In the genomic region with DNA sequence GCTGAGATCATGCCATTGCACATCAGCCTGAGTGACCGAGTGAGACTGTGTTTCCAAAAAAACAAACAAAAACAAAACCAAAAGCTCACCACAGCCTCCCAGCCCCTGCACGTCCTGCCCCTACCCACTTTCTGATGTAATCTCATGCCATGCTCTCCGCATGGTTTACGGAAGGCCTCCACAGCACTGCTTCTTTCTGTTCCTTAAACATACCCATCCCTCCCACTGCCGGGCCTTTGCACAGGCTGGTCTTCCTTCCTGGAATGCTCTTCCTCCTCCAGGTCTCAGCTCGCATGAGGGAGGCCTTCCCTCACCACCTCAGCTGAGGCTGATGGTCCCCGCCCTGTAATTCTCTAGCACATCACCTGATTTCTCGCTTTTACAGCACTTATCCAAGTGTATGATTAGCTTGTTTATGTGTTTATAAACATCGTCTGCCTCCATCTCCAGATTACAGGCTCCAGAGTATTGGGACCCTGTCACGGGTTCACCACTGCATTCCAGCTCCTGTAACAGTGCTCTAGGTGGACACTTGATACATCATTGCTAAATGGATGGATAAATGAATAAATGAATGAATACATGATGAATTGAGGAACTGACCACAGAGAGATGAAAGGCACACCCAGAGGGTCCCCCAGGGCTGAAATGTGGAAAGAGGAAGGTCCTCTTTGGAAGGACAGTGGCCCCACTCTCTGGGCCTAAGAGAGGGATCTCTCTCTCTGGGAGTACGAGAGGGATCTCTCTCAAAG, we compare ENCODE assay signal across 10 cellular contexts. TPM values are rescaled to one million over a fixed set of nuclear protein-coding genes. Genes with fewer than 3 reads are reported as not detected.
DNase-seq lines count a peak whose midpoint lies in the region; ATAC-seq and TF ChIP-seq lines count a peak whose summit lies in the region.
"Had no signal": no experiment of that assay in that cellular context is flagged by ENCODE, and none has a peak within 500 bp of the region (broad histone marks: within the 10 kb centered on the region; RNA-seq: fewer than 3 reads in every experiment).

No MANE protein-coding gene starts in this region.

- no peaks in the 10 kb centered on the region for H4K20me1 ChIP-seq in HCT116 (ENCODE audit: insufficient read depth)
- H4K20me1 ChIP-seq in fibroblast of lung (ENCODE audit: control insufficient read depth, extremely low read depth, insufficient read depth, low read length): no peaks in the 10 kb centered on the region
- no peaks in the 10 kb centered on the region for H4K20me1 ChIP-seq in MM.1S (ENCODE audit: insufficient read depth, low read length)

- H3K27me3 ChIP-seq in HCT116 (ENCODE audit: insufficient read depth, low read length) (no peaks in the 10 kb centered on the region), SJSA1 (replicated peaks) (no peaks in the 10 kb centered on the region), fibroblast of lung (ENCODE audit: control insufficient read depth, insufficient read depth, low read length) (no peaks in the 10 kb centered on the region), skeletal muscle satellite cell (ENCODE audit: control insufficient read depth, insufficient read depth, low read length) (no peaks in the 10 kb centered on the region), MM.1S (replicated peaks; ENCODE audit: insufficient read depth, low read length) (no peaks in the 10 kb centered on the region)

- CTCF ChIA-PET in HCT116 (lab: Charles Lee): interaction anchor here (1.1 to 2.6 kb wide), 5 partner anchors 8 to 137 kb away, joined by 3 to 21 read pairs (median 4); a partner anchor contains a TSS

- peak overlapping the region; percentile 73 for H3K4me2 ChIP-seq in HCT116 (ENCODE audit: low read length)
- H3K4me2 ChIP-seq in fibroblast of lung (ENCODE audit: extremely low read depth, insufficient read depth, low read length): no peak overlapping the region
- H3K4me2 ChIP-seq in skeletal muscle satellite cell (ENCODE audit: low read length): peak overlapping the region; percentile 61
- H3K4me2 ChIP-seq in MM.1S (ENCODE audit: low read depth, low read length): no peak overlapping the region

- TF ChIP-seq CTCF in HCT116 (IDR thresholded peaks at IDR 0.05 in 2 of 3, conservative IDR thresholded peaks at IDR 0.05 in 1 of 3; ENCODE audit: borderline replicate concordance in 1 of 3, insufficient read depth in 1 of 3, low read depth in 2 of 3, low read length in 2 of 3) (no peak), fibroblast of lung (conservative IDR thresholded peaks at IDR 0.05 in 1 of 2, IDR thresholded peaks at IDR 0.05 in 1 of 2; ENCODE audit: low read depth in 1 of 2, low read length in 2 of 2) (no peak), MM.1S (IDR thresholded peaks at IDR 0.05; ENCODE audit: low read length) (no peak)

- intact Hi-C loops in HCT116 (cut with micrococcal nuclease): loop anchor here (10.0 kb wide), 1 partner anchor 428 kb away; a partner anchor contains a TSS

- peak overlapping the region; percentile 71 for H3K27ac ChIP-seq in HCT116 (ENCODE audit: low read depth, low read length)
- peak overlapping the region; percentile 98 for H3K27ac ChIP-seq in SJSA1
- peak overlapping the region; percentile 55 for H3K27ac ChIP-seq in fibroblast of lung (ENCODE audit: insufficient read depth, low read length)
- no peak overlapping the region for H3K27ac ChIP-seq in MM.1S (ENCODE audit: low read length)

- H2AFZ ChIP-seq in HCT116 (ENCODE audit: low read depth, low read length, poor library complexity, severe bottlenecking) (no peak overlapping the region), fibroblast of lung (ENCODE audit: low read length) (no peak overlapping the region), MM.1S (ENCODE audit: low read length) (no peak overlapping the region)

- H3K9me3 ChIP-seq in HCT116 (ENCODE audit: control insufficient read depth in 1 of 2, insufficient read depth in 1 of 2, low read depth in 1 of 2, low read length in 2 of 2) (no peaks in the 10 kb centered on the region), SJSA1 (replicated peaks) (no peaks in the 10 kb centered on the region), fibroblast of lung (ENCODE audit: control insufficient read depth, insufficient read depth, low read depth, low read length) (no peaks in the 10 kb centered on the region), skeletal muscle satellite cell (replicated peaks; ENCODE audit: low read length) (no peaks in the 10 kb centered on the region), MM.1S (replicated peaks; ENCODE audit: insufficient read depth, low read length) (no peaks in the 10 kb centered on the region)

- BruUV-seq in HCT116 (replicated peaks; lab: Mats Ljungman, UMichigan): no TSS peak

- H3K79me2 ChIP-seq in HCT116 (ENCODE audit: insufficient read depth, low read length): no peaks in the 10 kb centered on the region
- H3K79me2 ChIP-seq in fibroblast of lung (ENCODE audit: control insufficient read depth, insufficient read depth, low read length): no peaks in the 10 kb centered on the region
- no peaks in the 10 kb centered on the region for H3K79me2 ChIP-seq in MM.1S (ENCODE audit: low read length)

- TF ChIP-seq RAD21 in HCT116 (IDR thresholded peaks at IDR 0.05; ENCODE audit: low read depth): no peak

- H3K4me3 ChIP-seq in HCT116 (replicated peaks in 1 of 2; ENCODE audit: low read depth in 1 of 2, low read length in 2 of 2) (peak overlapping the region in 1 of 2 experiments; percentile 45; a peak in 2 of 4 replicates), SJSA1 (no peak overlapping the region), fibroblast of lung (replicated peaks in 1 of 4; ENCODE audit: control extremely low read depth in 1 of 4, insufficient read depth in 1 of 4, low read depth in 3 of 4, low read length in 4 of 4) (no peak overlapping the region), skeletal muscle satellite cell (ENCODE audit: low read length) (no peak overlapping the region), MM.1S (ENCODE audit: low read length) (no peak overlapping the region)

- peaks cover 21 to 37% of the 10 kb centered on the region in 2 experiments for H3K4me1 ChIP-seq in HCT116 (ENCODE audit: control insufficient read depth in 1 of 2, insufficient read depth in 2 of 2, low read length in 2 of 2)
- H3K4me1 ChIP-seq in SJSA1 (replicated peaks): peaks cover 30% of the 10 kb centered on the region
- H3K4me1 ChIP-seq in fibroblast of lung (ENCODE audit: control insufficient read depth, extremely low read depth, insufficient read depth, low read length): peaks cover 13% of the 10 kb centered on the region
- H3K4me1 ChIP-seq in skeletal muscle satellite cell (ENCODE audit: control insufficient read depth, insufficient read depth, low read length): peaks cover 25% of the 10 kb centered on the region
- no peaks in the 10 kb centered on the region; the same call in 1 of the 2 replicates for H3K4me1 ChIP-seq in MM.1S (ENCODE audit: low read length)

- no peak for ATAC-seq in HCT116

- DNase-seq in HCT116 (ENCODE audit: low read depth, low spot score): no peak
- peak; percentile 78 to 81 for DNase-seq in SJSA1 (ENCODE audit: low read depth in 1 of 2, low spot score in 2 of 2)
- peak in 1 of 2 donors; percentile 42 for DNase-seq in fibroblast of lung (ENCODE audit: low read depth in 2 of 2)
- DNase-seq in activated CD8-positive, alpha-beta memory T cell treated with anti-CD3 and anti-CD28 coated beads for 24 hours: no peak
- DNase-seq in D341Med (ENCODE audit: low spot score): no peak
- DNase-seq in MM.1S: no peak
- no peak for DNase-seq in NAMALWA (ENCODE audit: low spot score)
- DNase-seq: activated CD4-positive, alpha-beta T cell treated with anti-CD3 and anti-CD28 coated beads, Interleukin-2, amount 10 ng/mL, durations not matched to agents 24 days and 14 days; endodermal cell had no signal

- no peaks in the 10 kb centered on the region for H3F3A ChIP-seq in MM.1S (ENCODE audit: insufficient read depth, low read length)

- TF ChIP-seq POLR2A in HCT116 (IDR thresholded peaks at IDR 0.05; ENCODE audit: borderline replicate concordance, extremely low read depth, insufficient read depth, insufficient read length): no peak

- no peaks in the 10 kb centered on the region for H3K9me2 ChIP-seq in HCT116 (ENCODE audit: insufficient read depth)
- no peaks in the 10 kb centered on the region for H3K9me2 ChIP-seq in MM.1S (replicated peaks; ENCODE audit: insufficient read depth, low read length)

- H3K36me3 ChIP-seq in HCT116 (ENCODE audit: control insufficient read depth in 1 of 2, insufficient read depth in 2 of 2, low read length in 2 of 2) (no peaks in the 10 kb centered on the region), SJSA1 (no peaks in the 10 kb centered on the region), fibroblast of lung (ENCODE audit: control insufficient read depth, insufficient read depth, low read length) (no peaks in the 10 kb centered on the region), skeletal muscle satellite cell (ENCODE audit: insufficient read depth, low read length) (no peaks in the 10 kb centered on the region), MM.1S (replicated peaks; ENCODE audit: insufficient read depth, low read length) (no peaks in the 10 kb centered on the region)

- RAD21 ChIA-PET in HCT116 (lab: Charles Lee; ENCODE audit: low non-redundant PET in 1 of 2, low total read pairs in 2 of 2, uncharacterized antibody in 2 of 2, unreplicated experiment in 2 of 2): interaction anchor here in 1 of 2 experiments (0.5 to 1.6 kb wide), 2 partner anchors 48 to 58 kb away, joined by 3 to 10 read pairs; a partner anchor contains a TSS

- POLR2A ChIA-PET in HCT116 (lab: Charles Lee): interaction anchor here (0.6 to 2.7 kb wide), 4 partner anchors 9 to 102 kb away, joined by 3 to 14 read pairs (median 6); a partner anchor contains a TSS

- peak overlapping the region; percentile 54 for H3K9ac ChIP-seq in HCT116 (ENCODE audit: low read length)
- no peak overlapping the region for H3K9ac ChIP-seq in fibroblast of lung (ENCODE audit: insufficient read depth, low read length)
- no peak overlapping the region for H3K9ac ChIP-seq in skeletal muscle satellite cell (ENCODE audit: low read depth, low read length)
- H3K9ac ChIP-seq in MM.1S (ENCODE audit: low read length): no peak overlapping the region

RNA-seq across cellular contexts. Expression of a gene that starts 22.1 kb away (rescaled TPM):
- total RNA-seq in HCT116 (2021; ENCODE audit: unreplicated experiment) (3.7 TPM), fibroblast of lung (37.5 and 44.6 TPM in 2 replicates)
- polyA plus RNA-seq in HCT116 (2012): 4.4 and 4.6 TPM in 2 replicates
- total RNA-seq in SJSA1 (2014; rRNA removed; shearing (Covaris generic)): 1.3 and 1.7 TPM in 2 replicates
- 11.9 and 12.3 TPM in 2 replicates for polyA plus RNA-seq in fibroblast of lung
- 11.5 and 14.6 TPM in 2 replicates for polyA plus RNA-seq in fibroblast of lung (2012)
- 6.3 and 7.0 TPM in 2 replicates for polyA minus RNA-seq in fibroblast of lung (ENCODE audit: low replicate concordance)
- total RNA-seq in skeletal muscle satellite cell (2012; rRNA removed): 2.0 and 2.2 TPM in 2 replicates

RNA-seq across cellular contexts. Expression of a gene that starts 32.8 kb away (rescaled TPM):
- total RNA-seq in HCT116 (2021; ENCODE audit: unreplicated experiment): 8.1 TPM
- 3.5 and 4.8 TPM in 2 replicates for polyA plus RNA-seq in HCT116 (2012)
- total RNA-seq in SJSA1 (2014; rRNA removed; shearing (Covaris generic)): 13.7 and 20.2 TPM in 2 replicates
- 31.5 and 32.6 TPM in 2 replicates for total RNA-seq in fibroblast of lung
- 10.7 and 11.9 TPM in 2 replicates for polyA plus RNA-seq in fibroblast of lung
- polyA plus RNA-seq in fibroblast of lung (2012): 8.1 and 8.7 TPM in 2 replicates
- 5.2 and 5.3 TPM in 2 replicates for polyA minus RNA-seq in fibroblast of lung (ENCODE audit: low replicate concordance)
- total RNA-seq in skeletal muscle satellite cell (2012; rRNA removed): 10.6 and 12.0 TPM in 2 replicates

RNA-seq across cellular contexts. Expression of a gene that starts 58.4 kb away (rescaled TPM):
- total RNA-seq in HCT116 (2021; ENCODE audit: unreplicated experiment) (194 TPM), fibroblast of lung (59.1 and 62.1 TPM in 2 replicates)
- 79.2 and 97.3 TPM in 2 replicates for polyA plus RNA-seq in HCT116 (2012)
- total RNA-seq in SJSA1 (2014; rRNA removed; shearing (Covaris generic)): 236 and 266 TPM in 2 replicates
- 141 and 186 TPM in 2 replicates for polyA plus RNA-seq in fibroblast of lung
- polyA plus RNA-seq in fibroblast of lung (2012): 98.3 and 135 TPM in 2 replicates
- polyA minus RNA-seq in fibroblast of lung (ENCODE audit: low replicate concordance): 33.7 and 76.0 TPM in 2 replicates
- 47.4 and 60.6 TPM in 2 replicates for total RNA-seq in skeletal muscle satellite cell (2012; rRNA removed)

Comparison
In these comparisons a context has a peak if more than half of its experiments do, and no peak if none do; other contexts are left out.
1. DNase-seq: peak in SJSA1 (2 of 2); none in HCT116 (single experiment), activated CD8-positive, alpha-beta memory T cell treated with anti-CD3 and anti-CD28 coated beads for 24 hours (single experiment), D341Med (single experiment), MM.1S (single experiment) and NAMALWA (single experiment).
2. H3K4me2 ChIP-seq: peak in HCT116 (single experiment) and skeletal muscle satellite cell (single experiment); none in fibroblast of lung (single experiment) and MM.1S (single experiment).